In the genomic region with DNA sequence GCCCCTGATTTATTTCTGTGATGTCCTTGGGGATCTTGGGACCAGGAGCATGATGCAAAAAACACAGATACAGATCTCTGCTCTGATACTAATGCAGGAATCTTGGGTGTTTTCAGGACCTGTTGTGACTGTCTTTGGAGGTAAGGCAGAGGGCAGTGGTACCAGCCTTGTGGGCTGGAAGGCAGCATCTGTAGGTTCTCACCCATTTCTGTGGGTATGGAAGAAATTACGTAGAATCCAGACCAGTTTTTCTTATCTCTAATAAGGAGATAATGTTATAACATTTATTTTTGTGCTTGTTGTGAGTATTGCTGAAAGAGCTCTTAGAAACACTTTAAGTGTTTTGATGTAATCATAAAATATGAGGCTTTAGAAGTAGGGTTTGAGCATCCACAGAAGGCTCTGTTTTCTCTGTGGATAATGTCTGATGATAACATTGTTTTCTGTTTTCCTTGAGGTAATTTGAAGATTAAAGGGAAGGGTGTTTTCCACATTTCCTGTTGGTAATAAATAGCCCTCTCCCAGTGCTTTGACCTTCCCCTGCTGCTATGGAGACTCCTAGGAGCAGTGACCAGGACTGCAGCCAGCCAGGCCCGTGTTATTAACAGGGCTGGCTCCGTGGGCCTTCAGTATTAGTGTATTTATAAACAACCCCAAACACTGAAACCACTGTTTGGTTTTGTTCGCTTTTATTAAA, we compare ENCODE assay signal across 14 cellular contexts. TPM values are rescaled to one million over a fixed set of nuclear protein-coding genes. Genes with fewer than 3 reads are reported as not detected.
DNase-seq lines count a peak whose midpoint lies in the region; ATAC-seq and TF ChIP-seq lines count a peak whose summit lies in the region.
"Had no signal": no experiment of that assay in that cellular context is flagged by ENCODE, and none has a peak within 500 bp of the region (broad histone marks: within the 10 kb centered on the region; RNA-seq: fewer than 3 reads in every experiment).

No MANE protein-coding gene starts in this region.

- H3K36me3 ChIP-seq in heart right ventricle, result no peaks in the 10 kb centered on the region

- ATAC-seq in heart right ventricle (peak; percentile 82 to 92 (median 90)), GM18505 (IDR thresholded peaks at IDR 0.05; ENCODE audit: unreplicated experiment) (no peak), HG03108 (IDR thresholded peaks at IDR 0.05; ENCODE audit: unreplicated experiment) (no peak), GM19023 (IDR thresholded peaks at IDR 0.05; ENCODE audit: unreplicated experiment) (no peak)
- ATAC-seq: activated T-helper 17 cell treated with anti-CD3 and anti-CD28 coated beads, Interleukin-2, amount 50 U/mL, for 72 hours had no signal

- peak overlapping the region; percentile 36 to 80 (median 61) for H3K27ac ChIP-seq in heart right ventricle

- no peaks in the 10 kb centered on the region for H3K36me3 Mint-ChIP-seq in type B pancreatic cell

- H3K4me3 Mint-ChIP-seq in type B pancreatic cell, result no peak overlapping the region
- H3K4me3 Mint-ChIP-seq: activated CD4-positive, alpha-beta T cell treated with anti-CD3 and anti-CD28 coated beads, Interleukin-2, amount 10 ng/mL, durations not matched to agents 24 days and 14 days; activated T-helper 17 cell treated with anti-CD3 and anti-CD28 coated beads, Interleukin-2, amount 50 U/mL, for 72 hours had no signal

- peak overlapping the region in 1 of 10 donors; percentile 3 for H3K4me3 ChIP-seq in heart right ventricle

- H3K27ac Mint-ChIP-seq in type B pancreatic cell, result peak overlapping the region; percentile 30
- H3K27ac Mint-ChIP-seq: activated CD4-positive, alpha-beta T cell treated with anti-CD3 and anti-CD28 coated beads, Interleukin-2, amount 10 ng/mL, durations not matched to agents 24 days and 14 days; activated T-helper 17 cell treated with anti-CD3 and anti-CD28 coated beads, Interleukin-2, amount 50 U/mL, for 72 hours had no signal

- no peaks in the 10 kb centered on the region for H3K9me3 Mint-ChIP-seq in type B pancreatic cell
- H3K9me3 Mint-ChIP-seq: activated CD4-positive, alpha-beta T cell treated with anti-CD3 and anti-CD28 coated beads, Interleukin-2, amount 10 ng/mL, durations not matched to agents 24 days and 14 days; activated T-helper 17 cell treated with anti-CD3 and anti-CD28 coated beads, Interleukin-2, amount 50 U/mL, for 72 hours had no signal

- intact Hi-C loops in heart right ventricle (cut with DNase I), result no loop called here

- no peak for TF ChIP-seq POLR2A in GM18505 (IDR thresholded peaks at IDR 0.05; ENCODE audit: borderline replicate concordance, extremely low read depth, insufficient read depth, insufficient read length)

- TF ChIP-seq CTCF in heart right ventricle (IDR thresholded peaks at IDR 0.05) (peak in 3 of 9 donors; percentile 31 to 47 (median 31)), type B pancreatic cell (conservative IDR thresholded peaks at IDR 0.05) (no peak)

- 9 to 11% methylated on average over 4 of the region's 4 CpGs for WGBS in heart right ventricle, 2 donors

- peaks cover 10% of the 10 kb centered on the region for H3K27me3 Mint-ChIP-seq in type B pancreatic cell

- DNase-seq in amniotic epithelial cell (ENCODE audit: low read depth) (peak; percentile 80), heart right ventricle (peak; percentile 50 to 71), mucosa of gallbladder (ENCODE audit: low spot score) (peak; percentile 50), type B pancreatic cell (ENCODE audit: extremely low spot score, unreplicated experiment) (no peak), cerebellum (ENCODE audit: low spot score) (no peak)
- DNase-seq: activated CD4-positive, alpha-beta T cell treated with anti-CD3 and anti-CD28 coated beads, Interleukin-2, amount 10 ng/mL, durations not matched to agents 24 days and 14 days; Caco-2; NCI-H1436 treated with DMSO at 0.1 percent for 48 hours had no signal

- peaks cover 6 to 94% (median 64%) of the 10 kb centered on the region in 9 donors for H3K4me1 ChIP-seq in heart right ventricle
- H3K4me1 ChIP-seq: Caco-2 had no signal

- peaks cover 17% of the 10 kb centered on the region for H3K4me1 Mint-ChIP-seq in type B pancreatic cell (ENCODE audit: unreplicated experiment)

- H3K27me3 ChIP-seq in heart right ventricle, result no peaks in the 10 kb centered on the region

- H3K9me3 ChIP-seq in heart right ventricle, result no peaks in the 10 kb centered on the region
- H3K9me3 ChIP-seq: Caco-2 had no signal

RNA-seq across cellular contexts. Expression of a gene that starts 9.4 kb away (rescaled TPM):
- total RNA-seq in heart right ventricle (1 to 10 TPM; 1.1 to 4.1 (median 2.0) TPM), mucosa of gallbladder (13.7 TPM), type B pancreatic cell (ENCODE audit: low replicate concordance) (22.3 and 29.8 TPM in 2 replicates), cerebellum (11.4 TPM)
- 1 to 10 TPM; 1.4 to 4.9 TPM for polyA plus RNA-seq in heart right ventricle

RNA-seq across cellular contexts. Expression of a gene that starts 39.1 kb away (rescaled TPM):
- 100 to 1,000 TPM; 146 to 222 (median 187) TPM for total RNA-seq in heart right ventricle
- polyA plus RNA-seq in heart right ventricle, result 10 to 100 TPM; 19.1 to 68.9 TPM
- 19.3 TPM for total RNA-seq in mucosa of gallbladder
- total RNA-seq in type B pancreatic cell (ENCODE audit: low replicate concordance), result 12.7 and 14.3 TPM in 2 replicates
- total RNA-seq in cerebellum, result 20.9 TPM
- total RNA-seq: Caco-2, HT1080 had no signal
- polyA plus RNA-seq: keratinocyte had no signal

Comparison
In these comparisons a context has a peak if more than half of its experiments do, and no peak if none do; other contexts are left out.
1. DNase-seq: peak in amniotic epithelial cell (single experiment), heart right ventricle (2 of 2) and mucosa of gallbladder (single experiment); none in type B pancreatic cell (single experiment) and cerebellum (single experiment).
2. ATAC-seq: peak in heart right ventricle (8 of 8); none in GM18505 (single experiment), HG03108 (single experiment) and GM19023 (single experiment).